In the genomic region with DNA sequence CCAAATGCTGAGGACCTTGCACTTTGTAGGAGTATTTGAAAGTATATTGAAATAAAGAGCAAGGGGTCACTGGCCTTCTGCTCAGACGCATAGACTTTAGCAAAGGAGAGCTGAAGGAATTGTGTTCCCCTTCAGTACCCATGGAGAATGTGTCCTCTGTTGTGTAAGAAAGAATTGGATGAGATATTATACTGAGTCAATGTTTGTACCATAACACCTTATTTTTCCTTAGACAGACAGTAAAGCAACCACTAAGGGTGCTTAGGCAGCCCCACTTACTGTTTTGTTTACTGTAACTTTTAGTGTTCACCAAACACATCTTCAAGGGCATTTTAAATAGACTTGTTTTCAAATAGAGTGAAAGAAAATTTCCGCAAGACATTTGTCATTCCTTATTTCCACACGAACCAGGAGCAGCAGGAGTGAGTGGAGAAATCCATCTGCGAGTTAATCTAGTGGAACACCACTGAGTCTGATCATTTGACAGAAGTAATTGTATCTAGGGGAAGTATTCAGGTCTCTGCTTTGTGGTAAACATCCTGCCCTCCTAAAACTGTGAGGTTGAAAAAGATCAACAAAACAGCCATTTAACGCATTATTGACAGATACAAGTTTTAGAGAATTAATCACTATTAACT, we compare ENCODE assay signal across 23 cellular contexts.
DNase-seq lines count a peak whose midpoint lies in the region; ATAC-seq, FAIRE-seq and TF ChIP-seq lines count a peak whose summit lies in the region.
"Had no signal": no experiment of that assay in that cellular context is flagged by ENCODE, and none has a peak within 500 bp of the region (broad histone marks: within the 10 kb centered on the region; RNA-seq: fewer than 3 reads in every experiment).

No MANE protein-coding gene starts in this region.

- H3K9ac ChIP-seq in kidney (ENCODE audit: low read length in 2 of 2) = peak overlapping the region in 1 of 2 donors; percentile 14

- H3K27ac ChIP-seq in cardiac muscle cell = peak overlapping the region; percentile 43
- H3K27ac ChIP-seq in kidney (ENCODE audit: low read depth in 2 of 2, low read length in 2 of 2) = peak overlapping the region; percentile 60 to 65
- H3K27ac ChIP-seq in lower lobe of right lung = no peak overlapping the region

- H3K4me3 Mint-ChIP-seq in nephron progenitor cell = peak overlapping the region; percentile 10
- H3K4me3 Mint-ChIP-seq: CD8-positive, alpha-beta T cell; IgD-negative memory B cell had no signal

- H3K9me3 Mint-ChIP-seq in nephron progenitor cell = peaks cover 19% of the 10 kb centered on the region
- H3K9me3 Mint-ChIP-seq: IgD-negative memory B cell had no signal

- H3K27me3 ChIP-seq in cardiac muscle cell (no peaks in the 10 kb centered on the region), lower lobe of right lung (ENCODE audit: low read depth) (no peaks in the 10 kb centered on the region)

- H3K36me3 ChIP-seq in cardiac muscle cell (no peaks in the 10 kb centered on the region), kidney (ENCODE audit: control insufficient read depth in 1 of 2, insufficient read depth in 2 of 2, low read length in 2 of 2) (no peaks in the 10 kb centered on the region), lower lobe of right lung (no peaks in the 10 kb centered on the region)

- peaks cover 35% of the 10 kb centered on the region for H3K4me1 Mint-ChIP-seq in nephron progenitor cell
- H3K4me1 Mint-ChIP-seq: IgD-negative memory B cell had no signal

- intact Hi-C loops in cardiac septum (cut with DNase I) = no loop called here
- intact Hi-C loops in kidney (cut with DNase I) = no loop called here
- intact Hi-C loops in lower lobe of right lung (cut with DNase I) = no loop called here

- H3K36me3 Mint-ChIP-seq in nephron progenitor cell (ENCODE audit: low read depth) = peaks cover 21% of the 10 kb centered on the region
- H3K36me3 Mint-ChIP-seq: CD8-positive, alpha-beta T cell; IgD-negative memory B cell had no signal

- H3K27ac Mint-ChIP-seq in nephron progenitor cell = peak overlapping the region; percentile 94
- H3K27ac Mint-ChIP-seq: CD8-positive, alpha-beta T cell; IgD-negative memory B cell had no signal

- H3K4me1 ChIP-seq in cardiac muscle cell (ENCODE audit: low read depth) (no peaks in the 10 kb centered on the region), kidney (ENCODE audit: control insufficient read depth in 1 of 2, insufficient read depth in 1 of 2, low read depth in 1 of 2, low read length in 2 of 2) (no peaks in the 10 kb centered on the region), lower lobe of right lung (no peaks in the 10 kb centered on the region)

- H3K4me3 ChIP-seq in cardiac muscle cell (no peak overlapping the region), kidney (ENCODE audit: low read length in 2 of 2) (peak overlapping the region; percentile 36 to 42), lower lobe of right lung (no peak overlapping the region)

- FAIRE-seq in kidney (lab: Jason Lieb, UNC) = no peak
- FAIRE-seq: GM19239, H54 had no signal

- DNase-seq in cardiac muscle cell (ENCODE audit: low read depth in 1 of 2, low spot score in 1 of 2) (no peak), cardiac septum (ENCODE audit: low spot score) (no peak), kidney (no peak), nephron progenitor cell (no peak), GOT3 (lab: John Stamatoyannopoulos, UW) (no peak), lower lobe of right lung (no peak), NCI-H1048 (lab: John Stamatoyannopoulos, UW) (no peak)
- DNase-seq: 8988T; AML-193; C1 segment of cervical spinal cord; Calu3; CD8-positive, alpha-beta T cell; DMS153; EL; Karpas-422; MV-4-11; NCI-H1694; NK-92 treated with Interleukin-12 subunit alpha and Interleukin-12 subunit beta, amount 100 ng/mL, for 24 hours had no signal

- no peak for TF ChIP-seq CTCF in cardiac muscle cell (IDR thresholded peaks at IDR 0.05; ENCODE audit: low read depth, low read length)
- no peak for TF ChIP-seq CTCF in kidney (IDR thresholded peaks at IDR 0.05; ENCODE audit: borderline replicate concordance, extremely low read depth, insufficient read depth)
- no peak for TF ChIP-seq CTCF in nephron progenitor cell (IDR thresholded peaks at IDR 0.05)
- TF ChIP-seq CTCF in lower lobe of right lung (IDR thresholded peaks at IDR 0.05) = no peak

- no peaks in the 10 kb centered on the region for H3K9me3 ChIP-seq in cardiac muscle cell (ENCODE audit: low read depth)
- H3K9me3 ChIP-seq in kidney (ENCODE audit: control insufficient read depth in 1 of 2, low read length in 2 of 2) = no peaks in the 10 kb centered on the region
- H3K9me3 ChIP-seq in lower lobe of right lung = no peaks in the 10 kb centered on the region

- ATAC-seq in lower lobe of right lung = no peak
- ATAC-seq: CD8-positive, alpha-beta T cell; Panc1; SK-N-SH treated with all-trans-retinoic acid at 6 μM for 48 hours had no signal

- H3K27me3 Mint-ChIP-seq in nephron progenitor cell (ENCODE audit: low read depth, poor library complexity) = no peaks in the 10 kb centered on the region
- H3K27me3 Mint-ChIP-seq: IgD-negative memory B cell had no signal

Comparison
In these comparisons a context has a peak if more than half of its experiments do, and no peak if none do; other contexts are left out.
1. H3K4me3 ChIP-seq: peak in kidney (2 of 2); none in cardiac muscle cell (single experiment) and lower lobe of right lung (single experiment).